1 cellular context compared by ENCODE assay signal in the genomic region with DNA sequence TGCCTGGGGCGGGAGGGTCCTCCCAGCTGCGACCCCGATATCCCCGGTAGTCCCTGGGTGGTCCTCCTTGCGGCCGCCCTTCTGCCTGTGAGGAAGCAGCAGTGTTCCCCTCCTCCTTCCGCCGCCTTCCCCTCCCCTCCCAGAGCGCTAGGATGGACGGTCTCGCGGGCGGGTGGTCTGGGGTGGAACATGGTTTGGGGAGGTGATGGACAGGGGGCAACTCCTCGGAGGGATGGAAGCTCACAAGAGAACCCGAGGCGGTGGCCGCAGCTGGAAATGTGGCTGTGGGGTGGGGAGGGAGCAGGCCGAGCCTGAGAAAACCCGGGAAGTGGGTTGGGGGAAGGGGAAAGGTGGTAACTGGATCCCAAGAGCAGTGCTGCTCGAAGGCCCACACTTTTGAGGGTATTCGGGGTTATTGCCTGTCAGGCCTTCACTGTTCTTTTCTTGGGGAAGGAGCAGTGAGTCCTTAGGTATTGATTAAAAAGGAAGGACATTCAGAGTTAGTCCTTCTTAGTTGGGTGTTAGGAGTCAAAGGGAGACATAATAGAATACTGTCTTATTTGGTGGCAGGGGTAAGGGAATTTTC.
TF ChIP-seq lines count a peak whose summit lies in the region.

No MANE protein-coding gene starts in this region.

TF ChIP-seq in K562, 482 proteins besides CTCF, POLR2A, EP300 and RAD21 (continues in another document):
- TF ChIP-seq, protein P1, sequence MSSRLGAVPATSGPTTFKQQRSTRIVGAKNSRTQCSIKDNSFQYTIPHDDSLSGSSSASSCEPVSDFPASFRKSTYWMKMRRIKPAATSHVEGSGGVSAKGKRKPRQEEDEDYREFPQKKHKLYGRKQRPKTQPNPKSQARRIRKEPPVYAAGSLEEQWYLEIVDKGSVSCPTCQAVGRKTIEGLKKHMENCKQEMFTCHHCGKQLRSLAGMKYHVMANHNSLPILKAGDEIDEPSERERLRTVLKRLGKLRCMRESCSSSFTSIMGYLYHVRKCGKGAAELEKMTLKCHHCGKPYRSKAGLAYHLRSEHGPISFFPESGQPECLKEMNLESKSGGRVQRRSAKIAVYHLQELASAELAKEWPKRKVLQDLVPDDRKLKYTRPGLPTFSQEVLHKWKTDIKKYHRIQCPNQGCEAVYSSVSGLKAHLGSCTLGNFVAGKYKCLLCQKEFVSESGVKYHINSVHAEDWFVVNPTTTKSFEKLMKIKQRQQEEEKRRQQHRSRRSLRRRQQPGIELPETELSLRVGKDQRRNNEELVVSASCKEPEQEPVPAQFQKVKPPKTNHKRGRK (tag; IDR thresholded peaks at IDR 0.05) = no peak
- TF ChIP-seq LARP7 (IDR thresholded peaks at IDR 0.05) (0 out of 2 replicates have a peak, but pooled peaks have one; percentile 1), ZNF12 (CRISPR knock-in tag; IDR thresholded peaks at IDR 0.05) (peak; percentile 36; the same call in 1 of the 2 replicates), RFX7 (CRISPR knock-in tag; IDR thresholded peaks at IDR 0.05) (no peak), DPF2 (IDR thresholded peaks at IDR 0.05) (0 out of 2 replicates have a peak, but pooled peaks have one; percentile 38), ETV5 (CRISPR knock-in tag; IDR thresholded peaks at IDR 0.05; ENCODE audit: low read depth) (0 out of 2 replicates have a peak, but pooled peaks have one; percentile 13), LEF1 (IDR thresholded peaks at IDR 0.05) (0 out of 2 replicates have a peak, but pooled peaks have one; percentile 17), ASH1L (IDR thresholded peaks at IDR 0.05; ENCODE audit: borderline replicate concordance, low read depth, partially characterized antibody) (no peak), POLR2AphosphoS5 (IDR thresholded peaks at IDR 0.05; ENCODE audit: control insufficient read depth, insufficient read depth, low read depth, low read length) (0 out of 2 replicates have a peak, but pooled peaks have one; percentile 39), RBBP5 (IDR thresholded peaks at IDR 0.05; ENCODE audit: borderline replicate concordance, insufficient read depth, low read length, poor library complexity, severe bottlenecking) (peak; percentile 70), NFIC (IDR thresholded peaks at IDR 0.05) (0 out of 2 replicates have a peak, but pooled peaks have one; percentile 1), HDAC1 (IDR thresholded peaks at IDR 0.05) (0 out of 4 replicates have a peak, but pooled peaks of 1 of the 2 experiments have one; percentile 53), ZNF431 (CRISPR knock-in tag; IDR thresholded peaks at IDR 0.05) (0 out of 2 replicates have a peak, but pooled peaks have one; percentile 52), KAT7 (CRISPR knock-in tag; IDR thresholded peaks at IDR 0.05; ENCODE audit: borderline replicate concordance) (peak; percentile 65; the same call in 1 of the 2 replicates), BRD4 (IDR thresholded peaks at IDR 0.05) (0 out of 2 replicates have a peak, but pooled peaks have one; percentile 17), NR2C1 (IDR thresholded peaks at IDR 0.05) (peak; percentile 68), NR2C1 (tag; IDR thresholded peaks at IDR 0.05) (peak; percentile 37; the same call in 1 of the 2 replicates), ZNF316 (IDR thresholded peaks at IDR 0.05) (peak; percentile 20; the same call in 1 of the 2 replicates), SIN3A (IDR thresholded peaks at IDR 0.05; ENCODE audit: borderline replicate concordance in 2 of 2, control insufficient read depth in 1 of 2, low read depth in 2 of 2, low read length in 2 of 2) (peak in 1 of 2 experiments; percentile 29; a peak in 1 of 4 replicates), TOE1 (IDR thresholded peaks at IDR 0.05; ENCODE audit: borderline replicate concordance) (peak; percentile 42; the same call in 1 of the 2 replicates), TOE1 (CRISPR knock-in tag; IDR thresholded peaks at IDR 0.05; ENCODE audit: borderline replicate concordance, low read depth) (no peak), EWSR1 (IDR thresholded peaks at IDR 0.05; ENCODE audit: borderline replicate concordance, low read depth, partially characterized antibody) (no peak), SMARCE1 (IDR thresholded peaks at IDR 0.05) (0 out of 2 replicates have a peak, but pooled peaks have one; percentile 56), SAP30 (IDR thresholded peaks at IDR 0.05; ENCODE audit: borderline replicate concordance, insufficient read depth, low read depth, low read length, poor library complexity, severe bottlenecking) (peak; percentile 43), MIER1 (IDR thresholded peaks at IDR 0.05; ENCODE audit: low read depth) (0 out of 2 replicates have a peak, but pooled peaks have one; percentile 38), PYGO2 (tag; IDR thresholded peaks at IDR 0.05) (no peak), LCOR (CRISPR knock-in tag; IDR thresholded peaks at IDR 0.05) (peak; percentile 25; the same call in 1 of the 2 replicates), HSF4 (CRISPR knock-in tag; IDR thresholded peaks at IDR 0.05; ENCODE audit: borderline replicate concordance) (no peak), SMARCA5 (IDR thresholded peaks at IDR 0.05) (peak; percentile 50; the same call in 1 of the 2 replicates), ZBTB7A (IDR thresholded peaks at IDR 0.05; ENCODE audit: borderline replicate concordance, control insufficient read depth, low read depth, low read length) (peak; percentile 70), GABPA (tag; conservative IDR thresholded peaks at IDR 0.05; ENCODE audit: low read depth) (no peak), ETV1 (tag; conservative IDR thresholded peaks at IDR 0.05; ENCODE audit: low read depth) (peak; percentile 42), SMAD3 (CRISPR knock-in tag; conservative IDR thresholded peaks at IDR 0.05) (no peak), EP400 (IDR thresholded peaks at IDR 0.05) (peak; percentile 45; the same call in 1 of the 2 replicates), ETV6 (IDR thresholded peaks at IDR 0.05; ENCODE audit: borderline replicate concordance in 1 of 2, low read depth in 2 of 2, low read length in 1 of 2) (no peak), ETV6 (CRISPR knock-in tag; IDR thresholded peaks at IDR 0.05; ENCODE audit: borderline replicate concordance) (no peak), TEAD1 (CRISPR knock-in tag; IDR thresholded peaks at IDR 0.05) (0 out of 4 replicates have a peak, but pooled peaks of 1 of the 2 experiments have one; percentile 3), ZNF263 (CRISPR knock-in tag; IDR thresholded peaks at IDR 0.05; ENCODE audit: borderline replicate concordance) (peak; percentile 69)
- TF ChIP-seq, protein P2, sequence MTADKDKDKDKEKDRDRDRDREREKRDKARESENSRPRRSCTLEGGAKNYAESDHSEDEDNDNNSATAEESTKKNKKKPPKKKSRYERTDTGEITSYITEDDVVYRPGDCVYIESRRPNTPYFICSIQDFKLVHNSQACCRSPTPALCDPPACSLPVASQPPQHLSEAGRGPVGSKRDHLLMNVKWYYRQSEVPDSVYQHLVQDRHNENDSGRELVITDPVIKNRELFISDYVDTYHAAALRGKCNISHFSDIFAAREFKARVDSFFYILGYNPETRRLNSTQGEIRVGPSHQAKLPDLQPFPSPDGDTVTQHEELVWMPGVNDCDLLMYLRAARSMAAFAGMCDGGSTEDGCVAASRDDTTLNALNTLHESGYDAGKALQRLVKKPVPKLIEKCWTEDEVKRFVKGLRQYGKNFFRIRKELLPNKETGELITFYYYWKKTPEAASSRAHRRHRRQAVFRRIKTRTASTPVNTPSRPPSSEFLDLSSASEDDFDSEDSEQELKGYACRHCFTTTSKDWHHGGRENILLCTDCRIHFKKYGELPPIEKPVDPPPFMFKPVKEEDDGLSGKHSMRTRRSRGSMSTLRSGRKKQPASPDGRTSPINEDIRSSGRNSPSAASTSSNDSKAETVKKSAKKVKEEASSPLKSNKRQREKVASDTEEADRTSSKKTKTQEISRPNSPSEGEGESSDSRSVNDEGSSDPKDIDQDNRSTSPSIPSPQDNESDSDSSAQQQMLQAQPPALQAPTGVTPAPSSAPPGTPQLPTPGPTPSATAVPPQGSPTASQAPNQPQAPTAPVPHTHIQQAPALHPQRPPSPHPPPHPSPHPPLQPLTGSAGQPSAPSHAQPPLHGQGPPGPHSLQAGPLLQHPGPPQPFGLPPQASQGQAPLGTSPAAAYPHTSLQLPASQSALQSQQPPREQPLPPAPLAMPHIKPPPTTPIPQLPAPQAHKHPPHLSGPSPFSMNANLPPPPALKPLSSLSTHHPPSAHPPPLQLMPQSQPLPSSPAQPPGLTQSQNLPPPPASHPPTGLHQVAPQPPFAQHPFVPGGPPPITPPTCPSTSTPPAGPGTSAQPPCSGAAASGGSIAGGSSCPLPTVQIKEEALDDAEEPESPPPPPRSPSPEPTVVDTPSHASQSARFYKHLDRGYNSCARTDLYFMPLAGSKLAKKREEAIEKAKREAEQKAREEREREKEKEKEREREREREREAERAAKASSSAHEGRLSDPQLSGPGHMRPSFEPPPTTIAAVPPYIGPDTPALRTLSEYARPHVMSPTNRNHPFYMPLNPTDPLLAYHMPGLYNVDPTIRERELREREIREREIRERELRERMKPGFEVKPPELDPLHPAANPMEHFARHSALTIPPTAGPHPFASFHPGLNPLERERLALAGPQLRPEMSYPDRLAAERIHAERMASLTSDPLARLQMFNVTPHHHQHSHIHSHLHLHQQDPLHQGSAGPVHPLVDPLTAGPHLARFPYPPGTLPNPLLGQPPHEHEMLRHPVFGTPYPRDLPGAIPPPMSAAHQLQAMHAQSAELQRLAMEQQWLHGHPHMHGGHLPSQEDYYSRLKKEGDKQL (CRISPR knock-in tag; IDR thresholded peaks at IDR 0.05; ENCODE audit: borderline replicate concordance) = peak; percentile 49; the same call in 1 of the 2 replicates
- TF ChIP-seq, protein P3, sequence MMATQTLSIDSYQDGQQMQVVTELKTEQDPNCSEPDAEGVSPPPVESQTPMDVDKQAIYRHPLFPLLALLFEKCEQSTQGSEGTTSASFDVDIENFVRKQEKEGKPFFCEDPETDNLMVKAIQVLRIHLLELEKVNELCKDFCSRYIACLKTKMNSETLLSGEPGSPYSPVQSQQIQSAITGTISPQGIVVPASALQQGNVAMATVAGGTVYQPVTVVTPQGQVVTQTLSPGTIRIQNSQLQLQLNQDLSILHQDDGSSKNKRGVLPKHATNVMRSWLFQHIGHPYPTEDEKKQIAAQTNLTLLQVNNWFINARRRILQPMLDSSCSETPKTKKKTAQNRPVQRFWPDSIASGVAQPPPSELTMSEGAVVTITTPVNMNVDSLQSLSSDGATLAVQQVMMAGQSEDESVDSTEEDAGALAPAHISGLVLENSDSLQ (IDR thresholded peaks at IDR 0.05) = peak; percentile 73
- TF ChIP-seq, protein P4, sequence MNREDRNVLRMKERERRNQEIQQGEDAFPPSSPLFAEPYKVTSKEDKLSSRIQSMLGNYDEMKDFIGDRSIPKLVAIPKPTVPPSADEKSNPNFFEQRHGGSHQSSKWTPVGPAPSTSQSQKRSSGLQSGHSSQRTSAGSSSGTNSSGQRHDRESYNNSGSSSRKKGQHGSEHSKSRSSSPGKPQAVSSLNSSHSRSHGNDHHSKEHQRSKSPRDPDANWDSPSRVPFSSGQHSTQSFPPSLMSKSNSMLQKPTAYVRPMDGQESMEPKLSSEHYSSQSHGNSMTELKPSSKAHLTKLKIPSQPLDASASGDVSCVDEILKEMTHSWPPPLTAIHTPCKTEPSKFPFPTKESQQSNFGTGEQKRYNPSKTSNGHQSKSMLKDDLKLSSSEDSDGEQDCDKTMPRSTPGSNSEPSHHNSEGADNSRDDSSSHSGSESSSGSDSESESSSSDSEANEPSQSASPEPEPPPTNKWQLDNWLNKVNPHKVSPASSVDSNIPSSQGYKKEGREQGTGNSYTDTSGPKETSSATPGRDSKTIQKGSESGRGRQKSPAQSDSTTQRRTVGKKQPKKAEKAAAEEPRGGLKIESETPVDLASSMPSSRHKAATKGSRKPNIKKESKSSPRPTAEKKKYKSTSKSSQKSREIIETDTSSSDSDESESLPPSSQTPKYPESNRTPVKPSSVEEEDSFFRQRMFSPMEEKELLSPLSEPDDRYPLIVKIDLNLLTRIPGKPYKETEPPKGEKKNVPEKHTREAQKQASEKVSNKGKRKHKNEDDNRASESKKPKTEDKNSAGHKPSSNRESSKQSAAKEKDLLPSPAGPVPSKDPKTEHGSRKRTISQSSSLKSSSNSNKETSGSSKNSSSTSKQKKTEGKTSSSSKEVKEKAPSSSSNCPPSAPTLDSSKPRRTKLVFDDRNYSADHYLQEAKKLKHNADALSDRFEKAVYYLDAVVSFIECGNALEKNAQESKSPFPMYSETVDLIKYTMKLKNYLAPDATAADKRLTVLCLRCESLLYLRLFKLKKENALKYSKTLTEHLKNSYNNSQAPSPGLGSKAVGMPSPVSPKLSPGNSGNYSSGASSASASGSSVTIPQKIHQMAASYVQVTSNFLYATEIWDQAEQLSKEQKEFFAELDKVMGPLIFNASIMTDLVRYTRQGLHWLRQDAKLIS (CRISPR knock-in tag; IDR thresholded peaks at IDR 0.05) = 0 out of 2 replicates have a peak, but pooled peaks have one; percentile 70
- TF ChIP-seq, protein P5, sequence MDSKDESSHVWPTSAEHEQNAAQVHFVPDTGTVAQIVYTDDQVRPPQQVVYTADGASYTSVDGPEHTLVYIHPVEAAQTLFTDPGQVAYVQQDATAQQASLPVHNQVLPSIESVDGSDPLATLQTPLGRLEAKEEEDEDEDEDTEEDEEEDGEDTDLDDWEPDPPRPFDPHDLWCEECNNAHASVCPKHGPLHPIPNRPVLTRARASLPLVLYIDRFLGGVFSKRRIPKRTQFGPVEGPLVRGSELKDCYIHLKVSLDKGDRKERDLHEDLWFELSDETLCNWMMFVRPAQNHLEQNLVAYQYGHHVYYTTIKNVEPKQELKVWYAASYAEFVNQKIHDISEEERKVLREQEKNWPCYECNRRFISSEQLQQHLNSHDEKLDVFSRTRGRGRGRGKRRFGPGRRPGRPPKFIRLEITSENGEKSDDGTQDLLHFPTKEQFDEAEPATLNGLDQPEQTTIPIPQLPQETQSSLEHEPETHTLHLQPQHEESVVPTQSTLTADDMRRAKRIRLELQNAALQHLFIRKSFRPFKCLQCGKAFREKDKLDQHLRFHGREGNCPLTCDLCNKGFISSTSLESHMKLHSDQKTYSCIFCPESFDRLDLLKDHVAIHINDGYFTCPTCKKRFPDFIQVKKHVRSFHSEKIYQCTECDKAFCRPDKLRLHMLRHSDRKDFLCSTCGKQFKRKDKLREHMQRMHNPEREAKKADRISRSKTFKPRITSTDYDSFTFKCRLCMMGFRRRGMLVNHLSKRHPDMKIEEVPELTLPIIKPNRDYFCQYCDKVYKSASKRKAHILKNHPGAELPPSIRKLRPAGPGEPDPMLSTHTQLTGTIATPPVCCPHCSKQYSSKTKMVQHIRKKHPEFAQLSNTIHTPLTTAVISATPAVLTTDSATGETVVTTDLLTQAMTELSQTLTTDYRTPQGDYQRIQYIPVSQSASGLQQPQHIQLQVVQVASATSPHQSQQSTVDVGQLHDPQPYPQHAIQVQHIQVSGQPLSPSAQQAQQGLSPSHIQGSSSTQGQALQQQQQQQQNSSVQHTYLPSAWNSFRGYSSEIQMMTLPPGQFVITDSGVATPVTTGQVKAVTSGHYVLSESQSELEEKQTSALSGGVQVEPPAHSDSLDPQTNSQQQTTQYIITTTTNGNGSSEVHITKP (IDR thresholded peaks at IDR 0.05; ENCODE audit: partially characterized antibody) = peak; percentile 87
- TF ChIP-seq, protein P6, sequence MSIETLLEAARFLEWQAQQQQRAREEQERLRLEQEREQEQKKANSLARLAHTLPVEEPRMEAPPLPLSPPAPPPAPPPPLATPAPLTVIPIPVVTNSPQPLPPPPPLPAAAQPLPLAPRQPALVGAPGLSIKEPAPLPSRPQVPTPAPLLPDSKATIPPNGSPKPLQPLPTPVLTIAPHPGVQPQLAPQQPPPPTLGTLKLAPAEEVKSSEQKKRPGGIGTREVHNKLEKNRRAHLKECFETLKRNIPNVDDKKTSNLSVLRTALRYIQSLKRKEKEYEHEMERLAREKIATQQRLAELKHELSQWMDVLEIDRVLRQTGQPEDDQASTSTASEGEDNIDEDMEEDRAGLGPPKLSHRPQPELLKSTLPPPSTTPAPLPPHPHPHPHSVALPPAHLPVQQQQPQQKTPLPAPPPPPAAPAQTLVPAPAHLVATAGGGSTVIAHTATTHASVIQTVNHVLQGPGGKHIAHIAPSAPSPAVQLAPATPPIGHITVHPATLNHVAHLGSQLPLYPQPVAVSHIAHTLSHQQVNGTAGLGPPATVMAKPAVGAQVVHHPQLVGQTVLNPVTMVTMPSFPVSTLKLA (conservative IDR thresholded peaks at IDR 0.05) = 0 out of 4 replicates have a peak, but pooled peaks of 1 of the 2 experiments have one; percentile 7
